1 cellular context compared by ENCODE assay signal in the genomic region with DNA sequence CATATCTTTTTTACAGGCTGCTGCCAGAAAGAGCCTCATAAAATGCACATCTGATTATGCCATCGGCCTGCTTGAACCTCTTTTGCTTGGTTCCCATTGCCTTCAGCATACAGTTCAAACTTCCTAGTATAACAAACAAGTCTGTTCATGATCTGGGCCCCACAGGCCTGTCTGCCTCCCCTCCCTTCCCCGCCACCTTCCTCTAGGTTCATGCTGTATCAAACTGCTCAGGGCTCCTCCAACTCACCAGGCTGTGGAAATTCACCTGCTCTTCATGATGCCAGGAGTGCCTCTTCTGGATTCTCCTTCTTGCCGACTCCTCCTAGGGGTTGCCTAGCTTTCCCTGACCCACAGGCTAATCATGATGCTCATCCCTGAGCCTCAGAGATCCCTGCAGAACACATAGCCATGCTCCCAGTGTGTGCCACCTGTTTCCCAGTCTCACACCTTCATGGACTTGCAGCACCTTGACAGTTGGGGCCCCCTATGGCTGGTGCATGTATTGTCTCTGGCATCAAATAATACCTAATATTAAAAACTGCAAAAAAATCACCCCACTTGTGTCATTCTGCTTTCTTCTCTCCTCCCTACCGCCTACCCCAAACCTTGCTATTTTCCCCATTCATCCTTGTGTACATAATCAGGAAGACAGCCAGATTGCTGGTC.
TF ChIP-seq lines count a peak whose summit lies in the region.

No MANE protein-coding gene starts in this region.

TF ChIP-seq in HepG2, 621 proteins besides CTCF, POLR2A, EP300 and RAD21 (continued from another document):
- TF ChIP-seq DPF2 (CRISPR knock-in tag; IDR thresholded peaks at IDR 0.05; ENCODE audit: borderline replicate concordance, low read depth) (no peak), HINFP (CRISPR knock-in tag; IDR thresholded peaks at IDR 0.05; ENCODE audit: low read depth) (no peak), ZSCAN20 (CRISPR knock-in tag; IDR thresholded peaks at IDR 0.05; ENCODE audit: borderline replicate concordance) (no peak), CHD4 (IDR thresholded peaks at IDR 0.05; ENCODE audit: borderline replicate concordance, low read length) (no peak), PAX8 (CRISPR knock-in tag; IDR thresholded peaks at IDR 0.05; ENCODE audit: borderline replicate concordance) (no peak), TRIM24 (CRISPR knock-in tag; IDR thresholded peaks at IDR 0.05) (no peak), AHR (CRISPR knock-in tag; IDR thresholded peaks at IDR 0.05) (no peak), HDAC6 (IDR thresholded peaks at IDR 0.05; ENCODE audit: low read depth, low read length) (no peak), ZNF619 (CRISPR knock-in tag; IDR thresholded peaks at IDR 0.05) (no peak), MED8 (CRISPR knock-in tag; IDR thresholded peaks at IDR 0.05; ENCODE audit: insufficient replicate concordance) (no peak), ZNF589 (CRISPR knock-in tag; conservative IDR thresholded peaks at IDR 0.05) (no peak), RFX3 (CRISPR knock-in tag; IDR thresholded peaks at IDR 0.05) (no peak), ZNF792 (CRISPR knock-in tag; IDR thresholded peaks at IDR 0.05) (no peak), ZFP36L2 (CRISPR knock-in tag; IDR thresholded peaks at IDR 0.05) (no peak), ZNF121 (CRISPR knock-in tag; IDR thresholded peaks at IDR 0.05) (no peak)
- TF ChIP-seq, protein P1, sequence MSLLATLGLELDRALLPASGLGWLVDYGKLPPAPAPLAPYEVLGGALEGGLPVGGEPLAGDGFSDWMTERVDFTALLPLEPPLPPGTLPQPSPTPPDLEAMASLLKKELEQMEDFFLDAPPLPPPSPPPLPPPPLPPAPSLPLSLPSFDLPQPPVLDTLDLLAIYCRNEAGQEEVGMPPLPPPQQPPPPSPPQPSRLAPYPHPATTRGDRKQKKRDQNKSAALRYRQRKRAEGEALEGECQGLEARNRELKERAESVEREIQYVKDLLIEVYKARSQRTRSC (CRISPR knock-in tag; IDR thresholded peaks at IDR 0.05; ENCODE audit: low read depth): no peak
- TF ChIP-seq, protein P2, sequence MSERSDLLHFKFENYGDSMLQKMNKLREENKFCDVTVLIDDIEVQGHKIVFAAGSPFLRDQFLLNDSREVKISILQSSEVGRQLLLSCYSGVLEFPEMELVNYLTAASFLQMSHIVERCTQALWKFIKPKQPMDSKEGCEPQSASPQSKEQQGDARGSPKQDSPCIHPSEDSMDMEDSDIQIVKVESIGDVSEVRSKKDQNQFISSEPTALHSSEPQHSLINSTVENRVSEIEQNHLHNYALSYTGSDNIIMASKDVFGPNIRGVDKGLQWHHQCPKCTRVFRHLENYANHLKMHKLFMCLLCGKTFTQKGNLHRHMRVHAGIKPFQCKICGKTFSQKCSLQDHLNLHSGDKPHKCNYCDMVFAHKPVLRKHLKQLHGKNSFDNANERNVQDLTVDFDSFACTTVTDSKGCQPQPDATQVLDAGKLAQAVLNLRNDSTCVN (CRISPR knock-in tag; IDR thresholded peaks at IDR 0.05; ENCODE audit: borderline replicate concordance): no peak
TF ChIP-seq in HepG2: peak in this region for 0.
